25 cellular contexts compared by ENCODE assay signal in the genomic region with DNA sequence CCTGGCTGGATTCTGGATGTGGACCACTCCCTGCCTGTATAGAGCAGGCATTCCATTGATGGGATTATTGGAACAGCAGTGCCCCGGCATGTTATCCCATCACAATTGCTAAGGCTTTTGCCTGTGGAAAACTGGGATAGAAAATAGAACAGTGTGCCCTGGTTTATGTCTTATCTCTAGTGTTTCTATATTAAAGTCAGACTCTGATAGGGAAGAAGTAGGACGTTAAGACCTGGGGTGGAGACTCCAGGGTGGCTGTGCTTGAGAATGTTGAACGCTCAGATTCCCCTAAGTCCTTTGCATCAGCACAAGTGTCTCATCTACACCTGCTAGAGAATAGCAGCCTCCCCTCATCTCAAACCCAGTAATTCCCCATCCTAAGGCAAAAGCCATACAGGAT. TPM values are rescaled to one million over a fixed set of nuclear protein-coding genes. Genes with fewer than 3 reads are reported as not detected.
DNase-seq lines count a peak whose midpoint lies in the region; ATAC-seq and TF ChIP-seq lines count a peak whose summit lies in the region.
"Had no signal": no experiment of that assay in that cellular context is flagged by ENCODE, and none has a peak within 500 bp of the region (broad histone marks: within the 10 kb centered on the region; RNA-seq: fewer than 3 reads in every experiment).

No MANE protein-coding gene starts in this region.

- H3K27ac ChIP-seq in right atrium auricular region: no peak overlapping the region
- H3K27ac ChIP-seq in heart right ventricle: no peak overlapping the region
- H3K27ac ChIP-seq in neural progenitor cell: no peak overlapping the region
- H3K27ac ChIP-seq: A549; BLaER1 treated with 17β-estradiol and CSF1 and Interleukin-3, amounts not matched to agents 10 nM and 100 nM had no signal

- H3K4me1 Mint-ChIP-seq in WTC11: peaks cover 9% of the 10 kb centered on the region
- no peaks in the 10 kb centered on the region for H3K4me1 Mint-ChIP-seq in neural progenitor cell
- H3K4me1 Mint-ChIP-seq: CD14-positive monocyte; CD8-positive, alpha-beta memory T cell had no signal

- no peaks in the 10 kb centered on the region for H4K20me1 ChIP-seq in neural progenitor cell (ENCODE audit: low read depth)
- H4K20me1 ChIP-seq: BLaER1 treated with 17β-estradiol and CSF1 and Interleukin-3, amounts not matched to agents 10 nM and 100 nM had no signal

- no peak overlapping the region for H3K4me3 ChIP-seq in right atrium auricular region
- no peak overlapping the region for H3K4me3 ChIP-seq in heart right ventricle
- H3K4me3 ChIP-seq in neural progenitor cell: no peak overlapping the region
- H3K4me3 ChIP-seq: A549; BLaER1 treated with 17β-estradiol and CSF1 and Interleukin-3, amounts not matched to agents 10 nM and 100 nM; GM12878; GM23338; HAP-1 had no signal

- no peaks in the 10 kb centered on the region for H3F3A ChIP-seq in neural progenitor cell (ENCODE audit: low read depth)

- no peaks in the 10 kb centered on the region for H3K36me3 Mint-ChIP-seq in WTC11
- H3K36me3 Mint-ChIP-seq in neural progenitor cell: no peaks in the 10 kb centered on the region
- H3K36me3 Mint-ChIP-seq: CD14-positive monocyte; CD8-positive, alpha-beta memory T cell had no signal

- TF ChIP-seq CTCF in right atrium auricular region (IDR thresholded peaks at IDR 0.05): no peak
- TF ChIP-seq CTCF in WTC11 (IDR thresholded peaks at IDR 0.05): no peak
- TF ChIP-seq CTCF in heart right ventricle (IDR thresholded peaks at IDR 0.05): no peak
- TF ChIP-seq CTCF in neural progenitor cell (IDR thresholded peaks at IDR 0.05): no peak

- ATAC-seq in Right ventricle myocardium superior (ENCODE audit: poor library complexity) (peak; percentile 80), WTC11 (peak; percentile 24; the same call in 1 of the 2 replicates), heart right ventricle (peak in 7 of 8 donors; percentile 46 to 86 (median 61))
- ATAC-seq: A549, GM12878 had no signal

- H3K9ac ChIP-seq in neural progenitor cell: no peak overlapping the region
- H3K9ac ChIP-seq: BLaER1 treated with 17β-estradiol and CSF1 and Interleukin-3, amounts not matched to agents 10 nM and 100 nM had no signal

- H3K79me2 ChIP-seq in neural progenitor cell (ENCODE audit: low read depth): no peaks in the 10 kb centered on the region

- H3K4me3 Mint-ChIP-seq in WTC11: no peak overlapping the region
- no peak overlapping the region for H3K4me3 Mint-ChIP-seq in neural progenitor cell
- H3K4me3 Mint-ChIP-seq: CD14-positive monocyte; CD4-positive, alpha-beta T cell; CD8-positive, alpha-beta memory T cell; GM23338; HFFc6 had no signal

- 36 to 39% methylated on average over 3 of the region's 3 CpGs for WGBS in heart right ventricle, 2 donors

- H3K27me3 ChIP-seq in right atrium auricular region (no peaks in the 10 kb centered on the region), heart right ventricle (no peaks in the 10 kb centered on the region), neural progenitor cell (no peaks in the 10 kb centered on the region)
- H3K27me3 ChIP-seq: BE2C; BLaER1 treated with 17β-estradiol and CSF1 and Interleukin-3, amounts not matched to agents 10 nM and 100 nM had no signal

- H2AFZ ChIP-seq in neural progenitor cell (replicated peaks): no peak overlapping the region
- H2AFZ ChIP-seq: GM23338 had no signal

- POLR2A ChIA-PET in WTC11 (lab: Charles Lee): no interaction called here

- H3K36me3 ChIP-seq in right atrium auricular region (no peaks in the 10 kb centered on the region), heart right ventricle (no peaks in the 10 kb centered on the region), neural progenitor cell (no peaks in the 10 kb centered on the region)
- H3K36me3 ChIP-seq: BE2C; BLaER1 treated with 17β-estradiol and CSF1 and Interleukin-3, amounts not matched to agents 10 nM and 100 nM; HAP-1 had no signal

- H3K4me1 ChIP-seq in right atrium auricular region (no peaks in the 10 kb centered on the region), heart right ventricle (no peaks in the 10 kb centered on the region), neural progenitor cell (peaks cover 6% of the 10 kb centered on the region)
- H3K4me1 ChIP-seq: A549; BE2C; BLaER1 treated with 17β-estradiol and CSF1 and Interleukin-3, amounts not matched to agents 10 nM and 100 nM; HAP-1 had no signal

- H3K9me3 Mint-ChIP-seq in WTC11: peaks cover 13% of the 10 kb centered on the region
- no peaks in the 10 kb centered on the region for H3K9me3 Mint-ChIP-seq in neural progenitor cell
- H3K9me3 Mint-ChIP-seq: CD4-positive, alpha-beta T cell; GM23338 had no signal

- H3K27me3 Mint-ChIP-seq in WTC11 (ENCODE audit: low read depth) (no peaks in the 10 kb centered on the region), neural progenitor cell (ENCODE audit: insufficient read depth, low read depth) (peaks cover 2% of the 10 kb centered on the region)
- H3K27me3 Mint-ChIP-seq: CD4-positive, alpha-beta T cell; CD8-positive, alpha-beta memory T cell had no signal

- H3K9me3 ChIP-seq in right atrium auricular region (no peaks in the 10 kb centered on the region), heart right ventricle (no peaks in the 10 kb centered on the region), neural progenitor cell (ENCODE audit: low read depth) (no peaks in the 10 kb centered on the region)
- H3K9me3 ChIP-seq: A549; BE2C; BLaER1 treated with 17β-estradiol and CSF1 and Interleukin-3, amounts not matched to agents 10 nM and 100 nM; HAP-1 had no signal

- intact Hi-C loops in Right ventricle myocardium superior (cut with DNase I) (no loop called here), heart right ventricle (cut with DNase I) (no loop called here)

- no peak for DNase-seq in Right ventricle myocardium superior
- DNase-seq in right atrium auricular region (ENCODE audit: low spot score): no peak
- DNase-seq in WTC11 (ENCODE audit: low spot score): no peak
- DNase-seq in heart right ventricle: no peak
- peak; percentile 27 for DNase-seq in neural progenitor cell (ENCODE audit: low spot score)
- DNase-seq in activated CD8-positive, alpha-beta memory T cell treated with anti-CD3 and anti-CD28 coated beads, Interleukin-2, amount 50 U/mL, for 4 hours: no peak
- no peak for DNase-seq in mucosa of gallbladder (ENCODE audit: low spot score)
- DNase-seq: 8988T; ACHN; AML-193; BE2C; CD4-positive, alpha-beta T cell; CD8-positive, alpha-beta memory T cell; DMS 273 treated with DMSO at 0.1 percent for 48 hours; DMS79; EL; GDM1; HFFc6 had no signal

- H3K4me2 ChIP-seq in neural progenitor cell: no peak overlapping the region
- H3K4me2 ChIP-seq: A549; BLaER1 treated with 17β-estradiol and CSF1 and Interleukin-3, amounts not matched to agents 10 nM and 100 nM; GM23338 had no signal

- H3K27ac Mint-ChIP-seq in WTC11 (no peak overlapping the region), neural progenitor cell (no peak overlapping the region)
- H3K27ac Mint-ChIP-seq: CD14-positive monocyte; CD4-positive, alpha-beta T cell; CD8-positive, alpha-beta memory T cell; GM23338; HFFc6 had no signal

- CTCF ChIA-PET in WTC11 (lab: Charles Lee): no interaction called here

TF ChIP-seq in WTC11, 78 proteins besides CTCF, POLR2A, EP300 and RAD21:
- TF ChIP-seq NR2C2 (CRISPR knock-in tag; IDR thresholded peaks at IDR 0.05) (no peak), ZNF317 (CRISPR knock-in tag; IDR thresholded peaks at IDR 0.05; ENCODE audit: borderline replicate concordance, low read depth) (no peak), IRF1 (CRISPR knock-in tag; IDR thresholded peaks at IDR 0.05) (no peak), SOX15 (CRISPR knock-in tag; IDR thresholded peaks at IDR 0.05) (no peak), GABPB1 (CRISPR knock-in tag; IDR thresholded peaks at IDR 0.05) (no peak), ZSCAN18 (CRISPR knock-in tag; IDR thresholded peaks at IDR 0.05) (no peak), EMX1 (CRISPR knock-in tag; IDR thresholded peaks at IDR 0.05) (no peak)
TF ChIP-seq in WTC11: peak in this region for 0.

RNA-seq across cellular contexts. Expression of gene NETO1, which starts 10.8 kb away (rescaled TPM):
- not detected for total RNA-seq in Right ventricle myocardium superior
- total RNA-seq in right atrium auricular region: 1 to 10 TPM in 1 of 2 donors, not detected in 1; 1.5 TPM
- total RNA-seq in WTC11 (2021): 30.0 to 34.7 TPM (median 33.1 TPM) in 3 replicates
- under 1 TPM in 5 of 10 donors, not detected in 5; 0.07 to 0.78 (median 0.56) TPM for total RNA-seq in heart right ventricle
- under 1 TPM in 1 of 2 donors, not detected in 1; 0.38 TPM for polyA plus RNA-seq in heart right ventricle
- total RNA-seq in neural progenitor cell (ENCODE audit: low replicate concordance): 0.71 and 3.2 TPM in 2 replicates
- total RNA-seq in mucosa of gallbladder: not detected
- total RNA-seq: CD4-positive, alpha-beta T cell; CD8-positive, alpha-beta memory T cell; GM12878; H4; HFFc6 had no signal
- polyA plus RNA-seq: CD14-positive monocyte; CD8-positive, alpha-beta memory T cell had no signal

Comparison
In these comparisons a context has a peak if more than half of its experiments do, and no peak if none do; other contexts are left out.
1. ATAC-seq: peak in every context shown above with its lines; median percentile 80 in Right ventricle myocardium superior; 61 in heart right ventricle; 24 in WTC11.